Comparison of ENCODE assay signal across 8 cellular contexts in genomic region chr2:231514225-231514950, GRCh38. TPM values are rescaled to one million over a fixed set of nuclear protein-coding genes. Genes with fewer than 3 reads are reported as not detected.
A peak's percentile ranks its signal among the peaks of the same experiment; 100 is the strongest.
DNase-seq lines count a peak whose midpoint lies in the region; ATAC-seq and TF ChIP-seq lines count a peak whose summit lies in the region.

No MANE protein-coding gene starts in this region.

- no peaks in the 10 kb centered on the region for H3K36me3 Mint-ChIP-seq in WTC11
- peaks cover 0 to 7% (median 0%) of the 10 kb centered on the region in 3 donors for H3K36me3 Mint-ChIP-seq in immature natural killer cell

- CTCF ChIA-PET in WTC11 (lab: Charles Lee) = interaction anchor here (0.6 to 1.0 kb wide), 7 partner anchors 25 to 158 kb away, joined by 3 to 6 read pairs (median 3); no protein-coding TSS in a partner anchor

- no peaks in the 10 kb centered on the region for H3K9me3 Mint-ChIP-seq in WTC11
- H3K9me3 Mint-ChIP-seq in immature natural killer cell = no peaks in the 10 kb centered on the region

- ATAC-seq in GM18909 (IDR thresholded peaks at IDR 0.05; ENCODE audit: poor library complexity, unreplicated experiment) (peak; percentile 99), HG03159 (IDR thresholded peaks at IDR 0.05; ENCODE audit: unreplicated experiment) (peak; percentile 98), WTC11 (peak; percentile 98)

- peak overlapping the region; percentile 99 for H3K27ac Mint-ChIP-seq in WTC11
- peak overlapping the region; percentile 88 to 97 (median 95) for H3K27ac Mint-ChIP-seq in immature natural killer cell

- DNase-seq in AG08395 (ENCODE audit: low spot score) = peak; percentile 100
- DNase-seq in NCI-H2227 (lab: John Stamatoyannopoulos, UW; ENCODE audit: unreplicated experiment) = peak; percentile 98
- peak; percentile 97 for DNase-seq in WTC11 (ENCODE audit: low spot score)
- DNase-seq in cardiac fibroblast (ENCODE audit: low read depth in 2 of 2) = peak; percentile 97 to 98
- peak; percentile 99 for DNase-seq in immature natural killer cell
- peak; percentile 94 for DNase-seq in smooth muscle cell of the brain vasculature (ENCODE audit: low read depth, low spot score)

- H3K4me3 ChIP-seq in cardiac fibroblast (replicated peaks in 1 of 2; ENCODE audit: low read depth in 2 of 2, low read length in 2 of 2) = peak overlapping the region; percentile 69 to 82

- H3K4me3 Mint-ChIP-seq in WTC11 = peak overlapping the region; percentile 90
- peak overlapping the region; percentile 78 to 93 (median 90) for H3K4me3 Mint-ChIP-seq in immature natural killer cell

- POLR2A ChIA-PET in WTC11 (lab: Charles Lee) = interaction anchor here (0.9 to 1.6 kb wide), 2 partner anchors 25 to 50 kb away, joined by 3 to 13 read pairs; partner anchors contain the start of gene NCL

- peaks cover 22% of the 10 kb centered on the region for H3K4me1 Mint-ChIP-seq in WTC11
- peaks cover 31 to 43% of the 10 kb centered on the region in 2 donors for H3K4me1 Mint-ChIP-seq in immature natural killer cell

- H3K27me3 Mint-ChIP-seq in WTC11 (ENCODE audit: low read depth) = peaks cover 11% of the 10 kb centered on the region
- H3K27me3 Mint-ChIP-seq in immature natural killer cell (ENCODE audit: low read depth in 3 of 3) = peaks cover 11 to 17% (median 15%) of the 10 kb centered on the region in 3 donors

- no peak for TF ChIP-seq CTCF in WTC11 (IDR thresholded peaks at IDR 0.05)
- TF ChIP-seq CTCF in cardiac fibroblast (IDR thresholded peaks at IDR 0.05; ENCODE audit: low read depth, low read length) = no peak

TF ChIP-seq in WTC11, 78 proteins besides CTCF, POLR2A, EP300 and RAD21 (continues in another document):
- TF ChIP-seq CREM (CRISPR knock-in tag; IDR thresholded peaks at IDR 0.05) (peak; percentile 62; the same call in 1 of the 2 replicates), JUN (CRISPR knock-in tag; IDR thresholded peaks at IDR 0.05) (peak; percentile 88; the same call in 1 of the 2 replicates), ZNF232 (CRISPR knock-in tag; IDR thresholded peaks at IDR 0.05) (peak; percentile 18), KAT7 (CRISPR knock-in tag; IDR thresholded peaks at IDR 0.05; ENCODE audit: borderline replicate concordance) (no peak), ESRRA (CRISPR knock-in tag; IDR thresholded peaks at IDR 0.05; ENCODE audit: borderline replicate concordance) (peak; percentile 68; the same call in 1 of the 2 replicates), ATF1 (CRISPR knock-in tag; IDR thresholded peaks at IDR 0.05) (peak; percentile 84; the same call in 1 of the 2 replicates), ZBTB43 (CRISPR knock-in tag; IDR thresholded peaks at IDR 0.05) (peak; percentile 64), ATF3 (CRISPR knock-in tag; conservative IDR thresholded peaks at IDR 0.05) (no peak), TP53 (CRISPR knock-in tag; IDR thresholded peaks at IDR 0.05) (peak; percentile 75; the same call in 1 of the 2 replicates), NFE2L1 (CRISPR knock-in tag; IDR thresholded peaks at IDR 0.05) (peak; percentile 47; the same call in 1 of the 2 replicates), PRDM15 (CRISPR knock-in tag; IDR thresholded peaks at IDR 0.05) (0 out of 2 replicates have a peak, but pooled peaks have one; percentile 27), IRF1 (CRISPR knock-in tag; IDR thresholded peaks at IDR 0.05) (peak; percentile 71; the same call in 1 of the 2 replicates), CBFB (CRISPR knock-in tag; IDR thresholded peaks at IDR 0.05; ENCODE audit: low read depth) (peak; percentile 92), ZNF416 (CRISPR knock-in tag; IDR thresholded peaks at IDR 0.05) (peak; percentile 84; the same call in 1 of the 2 replicates), PRRX2 (CRISPR knock-in tag; IDR thresholded peaks at IDR 0.05) (peak; percentile 69; the same call in 1 of the 2 replicates), SMAD3 (CRISPR knock-in tag; IDR thresholded peaks at IDR 0.05; ENCODE audit: borderline replicate concordance) (peak; percentile 91), HMGA2 (CRISPR knock-in tag; IDR thresholded peaks at IDR 0.05) (no peak), SP1 (CRISPR knock-in tag; conservative IDR thresholded peaks at IDR 0.05) (0 out of 2 replicates have a peak, but pooled peaks have one; percentile 47), ZBTB21 (CRISPR knock-in tag; IDR thresholded peaks at IDR 0.05; ENCODE audit: borderline replicate concordance) (peak; percentile 45; the same call in 1 of the 2 replicates), NFYB (CRISPR knock-in tag; conservative IDR thresholded peaks at IDR 0.05; ENCODE audit: low read depth) (peak; percentile 33), HMGXB4 (CRISPR knock-in tag; IDR thresholded peaks at IDR 0.05) (peak; percentile 89), NR3C1 (CRISPR knock-in tag; conservative IDR thresholded peaks at IDR 0.05; ENCODE audit: low read depth) (peak; percentile 72; the same call in 1 of the 2 replicates)

RNA-seq across cellular contexts. Expression of gene NMUR1, which starts 15.9 kb away (rescaled TPM):
- 0.42 to 0.44 TPM (median 0.44 TPM) in 3 replicates for total RNA-seq in WTC11 (2021)
- polyA plus RNA-seq in immature natural killer cell = 10 to 100 TPM; 34.6 to 54.4 (median 37.2) TPM

RNA-seq across cellular contexts. Expression of gene NCL, which starts 50.1 kb away (rescaled TPM):
- 944 to 1,223 TPM (median 1,004 TPM) in 3 replicates for total RNA-seq in WTC11 (2021)
- polyA plus RNA-seq in immature natural killer cell = 100 to 1,000 TPM; 110 to 602 (median 239) TPM

Comparison
In these comparisons a context has a peak if more than half of its experiments do, and no peak if none do; other contexts are left out.
1. Peak in every context shown above with its lines: DNase-seq, ATAC-seq and H3K4me3 ChIP-seq.